Comparison of ENCODE assay signal across 8 cellular contexts in genomic region chr17:74601944-74602572, GRCh38. TPM values are rescaled to one million over a fixed set of nuclear protein-coding genes. Genes with fewer than 3 reads are reported as not detected.
DNase-seq lines count a peak whose midpoint lies in the region; ATAC-seq and TF ChIP-seq lines count a peak whose summit lies in the region.

No MANE protein-coding gene starts in this region.

- 47 to 52% (median 47%) methylated on average over 12 of the region's 12 CpGs for WGBS in psoas muscle, 3 donors

- no peaks in the 10 kb centered on the region for H3K36me3 ChIP-seq in psoas muscle (ENCODE audit: insufficient read depth in 1 of 2, low read depth in 1 of 2)

- ATAC-seq in psoas muscle (peak; percentile 53 to 71 (median 65)), GM18873 (IDR thresholded peaks at IDR 0.05; ENCODE audit: low FRiP score, unreplicated experiment) (no peak), GM18861 (IDR thresholded peaks at IDR 0.05; ENCODE audit: unreplicated experiment) (no peak)

- H3K9me3 ChIP-seq in psoas muscle = no peaks in the 10 kb centered on the region

- H3K4me1 ChIP-seq in psoas muscle = no peaks in the 10 kb centered on the region

- intact Hi-C loops in psoas muscle (cut with DNase I) = loop anchor here in 1 of 2 donors (5.0 kb wide), 1 partner anchor 235 kb away; the partner anchor contains the start of gene GPR142

- peak; percentile 15 for DNase-seq in NCI-H748 (lab: John Stamatoyannopoulos, UW; ENCODE audit: unreplicated experiment)
- no peak for DNase-seq in NCI-H748 treated with DMSO at 0.1 percent for 48 hours (lab: John Stamatoyannopoulos, UW)
- DNase-seq in HK-2 (ENCODE audit: unreplicated experiment) = peak; percentile 34
- DNase-seq in T-helper 9 cell = peak; percentile 6
- DNase-seq in fibroblast of peridontal ligament (ENCODE audit: extremely low read depth) = peak; percentile 7
- DNase-seq in psoas muscle = no peak

- TF ChIP-seq CTCF in psoas muscle (IDR thresholded peaks at IDR 0.05) = peak; percentile 64

- no peak overlapping the region for H3K4me3 ChIP-seq in psoas muscle

- H3K27me3 ChIP-seq in psoas muscle (ENCODE audit: insufficient read depth in 3 of 3, low read length in 2 of 3) = peaks cover 0 to 9% (median 0%) of the 10 kb centered on the region in 3 donors

- no peak overlapping the region for H3K27ac ChIP-seq in psoas muscle

RNA-seq across cellular contexts. Expression of gene CD300LD, which starts 10.0 kb away (rescaled TPM):
- not detected for total RNA-seq in psoas muscle
- not detected for polyA plus RNA-seq in psoas muscle

RNA-seq across cellular contexts. Expression of gene CD300E, which starts 21.5 kb away (rescaled TPM):
- total RNA-seq in psoas muscle = under 1 TPM in 3 of 4 donors, not detected in 1; 0.21 to 0.50 (median 0.49) TPM
- polyA plus RNA-seq in psoas muscle = under 1 TPM; 0.09 to 0.27 (median 0.21) TPM

RNA-seq across cellular contexts. Expression of gene CD300H, which starts 34.7 kb away (rescaled TPM):
- total RNA-seq in psoas muscle = not detected
- polyA plus RNA-seq in psoas muscle = not detected

RNA-seq across cellular contexts. Expression of gene CD300C, which starts 56.1 kb away (rescaled TPM):
- under 1 TPM; 0.32 to 0.44 (median 0.41) TPM for total RNA-seq in psoas muscle
- under 1 TPM; 0.03 to 0.27 (median 0.18) TPM for polyA plus RNA-seq in psoas muscle

Comparison
In these comparisons a context has a peak if more than half of its experiments do, and no peak if none do; other contexts are left out.
1. DNase-seq: peak in NCI-H748 (single experiment), HK-2 (single experiment), T-helper 9 cell (single experiment) and fibroblast of peridontal ligament (single experiment); none in NCI-H748 treated with DMSO at 0.1 percent for 48 hours (single experiment) and psoas muscle (0 of 2).
2. ATAC-seq: peak in psoas muscle (4 of 4); none in GM18873 (single experiment) and GM18861 (single experiment).